8 cellular contexts compared by ENCODE assay signal in the genomic region with DNA sequence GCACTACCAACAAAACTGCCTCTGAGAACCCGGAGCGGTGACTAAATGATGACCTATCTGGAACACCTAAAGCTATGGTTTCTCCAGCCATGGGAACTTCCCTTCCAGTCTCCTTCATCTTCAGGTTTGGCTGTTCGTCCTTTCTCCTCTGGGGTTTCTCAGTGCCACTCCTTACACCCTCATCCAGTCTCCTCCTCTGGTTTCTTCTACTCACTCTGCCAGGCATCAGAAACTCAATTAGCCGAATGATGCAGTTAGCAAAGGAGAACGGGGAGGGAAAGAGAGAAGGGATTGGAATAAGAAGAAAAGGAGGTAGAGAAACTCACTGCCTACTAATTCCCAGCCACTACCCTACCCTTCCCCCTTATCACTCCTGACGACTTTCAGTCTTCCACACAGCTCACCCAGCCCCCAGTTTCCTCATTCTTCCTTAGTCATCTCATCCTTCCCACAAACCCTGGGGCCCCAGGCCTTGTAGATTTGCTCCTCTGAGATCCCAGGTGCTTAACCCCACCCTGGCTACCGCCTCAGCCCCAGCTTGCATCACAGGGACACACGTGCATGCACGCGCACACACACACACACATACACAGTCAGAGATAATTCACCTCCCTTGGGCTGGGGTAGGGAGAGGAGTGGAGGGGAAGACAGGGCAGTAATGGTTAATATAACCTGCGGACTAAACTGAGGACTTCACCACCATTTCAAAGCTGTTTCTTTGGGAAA. TPM values are rescaled to one million over a fixed set of nuclear protein-coding genes. Genes with fewer than 3 reads are reported as not detected.
A peak's percentile ranks its signal among the peaks of the same experiment; 100 is the strongest.
DNase-seq lines count a peak whose midpoint lies in the region; ATAC-seq and TF ChIP-seq lines count a peak whose summit lies in the region.

No MANE protein-coding gene starts in this region.

- H3K27me3 ChIP-seq in tibial artery, result no peaks in the 10 kb centered on the region

- H3K4me3 Mint-ChIP-seq in activated CD8-positive, alpha-beta T cell treated with anti-CD3 and anti-CD28 coated beads for 36 hours, result no peak overlapping the region
- no peak overlapping the region for H3K4me3 Mint-ChIP-seq in activated CD8-positive, alpha-beta T cell treated with anti-CD3 and anti-CD28 coated beads, Interleukin-2, amount 10 ng/mL, durations not matched to agents 7 days and 5 days

- H3K4me1 Mint-ChIP-seq in activated CD8-positive, alpha-beta T cell treated with anti-CD3 and anti-CD28 coated beads for 36 hours (ENCODE audit: low read depth), result peaks cover 4% of the 10 kb centered on the region
- H3K4me1 Mint-ChIP-seq in activated CD8-positive, alpha-beta T cell treated with anti-CD3 and anti-CD28 coated beads, Interleukin-2, amount 10 ng/mL, durations not matched to agents 7 days and 5 days (ENCODE audit: low read depth), result no peaks in the 10 kb centered on the region

- intact Hi-C loops in activated CD8-positive, alpha-beta T cell treated with anti-CD3 and anti-CD28 coated beads for 36 hours (cut with micrococcal nuclease), result no loop called here
- intact Hi-C loops in tibial artery (cut with DNase I; ENCODE audit: low total_unique reads), result no loop called here

- CTCF ChIA-PET in activated CD8-positive, alpha-beta T cell treated with anti-CD3 and anti-CD28 coated beads for 36 hours (lab: Charles Lee), result no interaction called here
- CTCF ChIA-PET in activated CD8-positive, alpha-beta T cell treated with anti-CD3 and anti-CD28 coated beads, Interleukin-2, amount 10 ng/mL, durations not matched to agents 7 days and 5 days (lab: Charles Lee), result no interaction called here

- TF ChIP-seq CTCF in activated CD8-positive, alpha-beta T cell treated with anti-CD3 and anti-CD28 coated beads for 36 hours (IDR thresholded peaks at IDR 0.05), result no peak
- TF ChIP-seq CTCF in tibial artery (IDR thresholded peaks at IDR 0.05), result no peak

- no peaks in the 10 kb centered on the region for H3K27me3 Mint-ChIP-seq in activated CD8-positive, alpha-beta T cell treated with anti-CD3 and anti-CD28 coated beads for 36 hours
- H3K27me3 Mint-ChIP-seq in activated CD8-positive, alpha-beta T cell treated with anti-CD3 and anti-CD28 coated beads, Interleukin-2, amount 10 ng/mL, durations not matched to agents 7 days and 5 days (ENCODE audit: low read depth), result peaks cover 2% of the 10 kb centered on the region

- no peaks in the 10 kb centered on the region for H3K36me3 ChIP-seq in tibial artery

- POLR2A ChIA-PET in activated CD8-positive, alpha-beta T cell treated with anti-CD3 and anti-CD28 coated beads for 36 hours (lab: Charles Lee), result interaction anchor here (0.5 to 0.6 kb wide), 2 partner anchors 208 to 1604 kb away, joined by 3 read pairs; no protein-coding TSS in a partner anchor
- POLR2A ChIA-PET in activated CD8-positive, alpha-beta T cell treated with anti-CD3 and anti-CD28 coated beads, Interleukin-2, amount 10 ng/mL, durations not matched to agents 7 days and 5 days (lab: Charles Lee), result no interaction called here

- H3K27ac Mint-ChIP-seq in activated CD8-positive, alpha-beta T cell treated with anti-CD3 and anti-CD28 coated beads for 36 hours, result peak overlapping the region; percentile 27
- H3K27ac Mint-ChIP-seq in activated CD8-positive, alpha-beta T cell treated with anti-CD3 and anti-CD28 coated beads, Interleukin-2, amount 10 ng/mL, durations not matched to agents 7 days and 5 days, result no peak overlapping the region

- no peak for ATAC-seq in activated CD8-positive, alpha-beta T cell treated with anti-CD3 and anti-CD28 coated beads for 36 hours
- no peak for ATAC-seq in activated CD8-positive, alpha-beta T cell treated with anti-CD3 and anti-CD28 coated beads, Interleukin-2, amount 10 ng/mL, durations not matched to agents 7 days and 5 days
- ATAC-seq in GM21515 (IDR thresholded peaks at IDR 0.05; ENCODE audit: unreplicated experiment), result no peak

- no peaks in the 10 kb centered on the region for H3K36me3 Mint-ChIP-seq in activated CD8-positive, alpha-beta T cell treated with anti-CD3 and anti-CD28 coated beads for 36 hours (ENCODE audit: low read depth)
- no peaks in the 10 kb centered on the region for H3K36me3 Mint-ChIP-seq in activated CD8-positive, alpha-beta T cell treated with anti-CD3 and anti-CD28 coated beads, Interleukin-2, amount 10 ng/mL, durations not matched to agents 7 days and 5 days (ENCODE audit: low read depth)

- no peak overlapping the region for H3K4me3 ChIP-seq in tibial artery

- H3K27ac ChIP-seq in tibial artery, result peak overlapping the region; percentile 38 to 58

- no peaks in the 10 kb centered on the region for H3K9me3 ChIP-seq in tibial artery

- no peaks in the 10 kb centered on the region for H3K9me3 Mint-ChIP-seq in activated CD8-positive, alpha-beta T cell treated with anti-CD3 and anti-CD28 coated beads for 36 hours
- H3K9me3 Mint-ChIP-seq in activated CD8-positive, alpha-beta T cell treated with anti-CD3 and anti-CD28 coated beads, Interleukin-2, amount 10 ng/mL, durations not matched to agents 7 days and 5 days (ENCODE audit: insufficient read depth), result no peaks in the 10 kb centered on the region

- H3K4me1 ChIP-seq in tibial artery, result peaks cover 0 to 36% (median 12%) of the 10 kb centered on the region in 4 donors

- DNase-seq in activated CD8-positive, alpha-beta T cell treated with anti-CD3 and anti-CD28 coated beads for 36 hours, result no peak
- no peak for DNase-seq in activated CD8-positive, alpha-beta T cell treated with anti-CD3 and anti-CD28 coated beads, Interleukin-2, amount 10 ng/mL, durations not matched to agents 7 days and 5 days
- DNase-seq in astrocyte of the hippocampus (ENCODE audit: low read depth, low spot score) (peak; percentile 79), islet precursor cell (peak; percentile 99), tibial artery (no peak), NCI-H2171 treated with DMSO at 0.1 percent for 48 hours (lab: John Stamatoyannopoulos, UW) (no peak), NCI-H2196 (lab: John Stamatoyannopoulos, UW; ENCODE audit: unreplicated experiment) (no peak)

RNA-seq across cellular contexts. Expression of a gene that starts 13.0 kb away (rescaled TPM):
- total RNA-seq in activated CD8-positive, alpha-beta T cell treated with anti-CD3 and anti-CD28 coated beads for 36 hours, result under 1 TPM; 0.41 to 0.54 TPM
- total RNA-seq in activated CD8-positive, alpha-beta T cell treated with anti-CD3 and anti-CD28 coated beads, Interleukin-2, amount 10 ng/mL, durations not matched to agents 7 days and 5 days, result under 1 TPM; 0.50 to 0.70 TPM

RNA-seq across cellular contexts. Expression of a gene that starts 13.3 kb away (rescaled TPM):
- 10 to 100 TPM; 46.9 to 51.7 TPM for total RNA-seq in activated CD8-positive, alpha-beta T cell treated with anti-CD3 and anti-CD28 coated beads for 36 hours
- total RNA-seq in activated CD8-positive, alpha-beta T cell treated with anti-CD3 and anti-CD28 coated beads, Interleukin-2, amount 10 ng/mL, durations not matched to agents 7 days and 5 days, result 10 to 100 TPM; 29.0 to 31.0 TPM

Comparison
In these comparisons a context has a peak if more than half of its experiments do, and no peak if none do; other contexts are left out.
1. DNase-seq: peak in astrocyte of the hippocampus (single experiment) and islet precursor cell (single experiment); none in activated CD8-positive, alpha-beta T cell treated with anti-CD3 and anti-CD28 coated beads for 36 hours (single experiment), activated CD8-positive, alpha-beta T cell treated with anti-CD3 and anti-CD28 coated beads, Interleukin-2, amount 10 ng/mL, durations not matched to agents 7 days and 5 days (single experiment), tibial artery (0 of 2), NCI-H2171 treated with DMSO at 0.1 percent for 48 hours (single experiment) and NCI-H2196 (single experiment).